ENCODE assay signal across 8 cellular contexts in genomic region chr9:2158111-2158610, GRCh38.
DNase-seq lines count a peak whose midpoint lies in the region; ATAC-seq and TF ChIP-seq lines count a peak whose summit lies in the region.

No MANE protein-coding gene starts in this region.

- H3K27ac ChIP-seq in right atrium auricular region (peak overlapping the region; percentile 75 to 79), rectal smooth muscle tissue (ENCODE audit: low read depth, low read length) (no peak overlapping the region)

- peaks cover 7% of the 10 kb centered on the region for H3K36me3 ChIP-seq in right atrium auricular region
- H3K36me3 ChIP-seq in rectal smooth muscle tissue (ENCODE audit: control insufficient read depth, insufficient read depth, low read length) = no peaks in the 10 kb centered on the region

- peaks cover 0 to 53% of the 10 kb centered on the region in 2 donors for H3K4me1 ChIP-seq in right atrium auricular region
- peaks cover 6% of the 10 kb centered on the region for H3K4me1 ChIP-seq in rectal smooth muscle tissue (ENCODE audit: control insufficient read depth, insufficient read depth, low read length)

- DNase-seq in CD1c-positive myeloid dendritic cell (ENCODE audit: extremely low spot score) (peak; percentile 58), RKO (ENCODE audit: low spot score) (peak; percentile 90), amniotic stem cell (lab: John Stamatoyannopoulos, UW) (peak; percentile 13), right atrium auricular region (ENCODE audit: low spot score) (no peak), middle frontal gyrus (ENCODE audit: extremely low spot score, low spot score) (no peak)

- H3K9ac ChIP-seq in rectal smooth muscle tissue (ENCODE audit: low read length) = no peak overlapping the region

- H3K4me3 ChIP-seq in right atrium auricular region = peak overlapping the region; percentile 35 to 57
- peak overlapping the region; percentile 63 for H3K4me3 ChIP-seq in rectal smooth muscle tissue (ENCODE audit: low read length)

- H3K9me3 ChIP-seq in right atrium auricular region = no peaks in the 10 kb centered on the region

- peak; percentile 53 for ATAC-seq in GM19397 (IDR thresholded peaks at IDR 0.05; ENCODE audit: unreplicated experiment)
- ATAC-seq in HG03521 (IDR thresholded peaks at IDR 0.05; ENCODE audit: unreplicated experiment) = peak; percentile 42

- no peak for TF ChIP-seq CTCF in right atrium auricular region (IDR thresholded peaks at IDR 0.05)

- H3K27me3 ChIP-seq in right atrium auricular region (no peaks in the 10 kb centered on the region), rectal smooth muscle tissue (ENCODE audit: control insufficient read depth, insufficient read depth, low read length) (no peaks in the 10 kb centered on the region)

Comparison
In these comparisons a context has a peak if more than half of its experiments do, and no peak if none do; other contexts are left out.
1. DNase-seq: peak in CD1c-positive myeloid dendritic cell (single experiment), RKO (single experiment) and amniotic stem cell (single experiment); none in right atrium auricular region (single experiment) and middle frontal gyrus (single experiment).